In the genomic region with DNA sequence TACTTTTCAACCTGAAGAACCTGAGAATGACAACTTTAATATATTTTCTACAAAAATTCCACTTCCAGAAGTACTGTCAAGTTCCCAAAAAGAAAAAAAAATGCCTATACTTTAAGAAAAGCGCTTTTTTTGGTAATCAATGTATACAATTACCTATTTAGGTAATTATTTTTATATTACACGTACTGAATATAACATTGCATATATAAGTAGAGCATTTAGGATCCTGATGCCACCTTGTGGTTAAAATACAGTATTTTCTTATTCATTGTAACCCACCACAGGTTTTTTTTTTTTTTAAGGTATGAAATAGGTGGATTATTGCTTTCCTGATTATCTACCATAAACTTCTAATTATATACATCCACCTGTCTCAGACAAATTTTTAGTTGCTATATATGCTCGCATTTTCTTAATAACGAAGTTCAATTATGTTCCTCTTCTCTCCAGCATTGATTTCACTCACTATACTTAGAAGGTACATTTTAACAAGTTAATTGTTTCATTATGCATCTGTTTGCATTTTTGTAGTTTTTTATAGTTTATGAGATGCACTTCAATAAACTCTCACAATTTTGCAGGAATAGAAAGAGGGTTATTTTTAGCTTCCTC, we compare ENCODE assay signal across 8 cellular contexts.
A peak's percentile ranks its signal among the peaks of the same experiment; 100 is the strongest.
DNase-seq lines count a peak whose midpoint lies in the region; ATAC-seq and TF ChIP-seq lines count a peak whose summit lies in the region.

No MANE protein-coding gene starts in this region.

- ATAC-seq in HG03378 (IDR thresholded peaks at IDR 0.05; ENCODE audit: unreplicated experiment) (no peak), HG02588 (IDR thresholded peaks at IDR 0.05; ENCODE audit: unreplicated experiment) (no peak)

- CTCF ChIA-PET in HEK293T (lab: Yijun Ruan, JAX) = no interaction called here

- DNase-seq in DMS153 (lab: John Stamatoyannopoulos, UW) = peak; percentile 21
- no peak for DNase-seq in HEK293T (ENCODE audit: extremely low spot score)
- DNase-seq in OCI-M1 (lab: John Stamatoyannopoulos, UW) = peak; percentile 61
- peak; percentile 21 for DNase-seq in fibroblast of gingiva (ENCODE audit: low read depth)
- no peak for DNase-seq in activated naive CD4-positive, alpha-beta T cell (lab: John Stamatoyannopoulos, UW)
- DNase-seq in HuH-7 (ENCODE audit: low spot score) = no peak

- POLR2A ChIA-PET in HEK293T (lab: Yijun Ruan, JAX) = no interaction called here

TF ChIP-seq in HEK293T, 16 proteins besides CTCF, POLR2A, EP300 and RAD21:
- TF ChIP-seq ZNF384 (IDR thresholded peaks at IDR 0.05) = peak; percentile 92
- TF ChIP-seq ELF4 (IDR thresholded peaks at IDR 0.05) = no peak
- TF ChIP-seq, protein P1, sequence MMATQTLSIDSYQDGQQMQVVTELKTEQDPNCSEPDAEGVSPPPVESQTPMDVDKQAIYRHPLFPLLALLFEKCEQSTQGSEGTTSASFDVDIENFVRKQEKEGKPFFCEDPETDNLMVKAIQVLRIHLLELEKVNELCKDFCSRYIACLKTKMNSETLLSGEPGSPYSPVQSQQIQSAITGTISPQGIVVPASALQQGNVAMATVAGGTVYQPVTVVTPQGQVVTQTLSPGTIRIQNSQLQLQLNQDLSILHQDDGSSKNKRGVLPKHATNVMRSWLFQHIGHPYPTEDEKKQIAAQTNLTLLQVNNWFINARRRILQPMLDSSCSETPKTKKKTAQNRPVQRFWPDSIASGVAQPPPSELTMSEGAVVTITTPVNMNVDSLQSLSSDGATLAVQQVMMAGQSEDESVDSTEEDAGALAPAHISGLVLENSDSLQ (IDR thresholded peaks at IDR 0.05) = no peak
- no peak for TF ChIP-seq LEF1 (IDR thresholded peaks at IDR 0.05; ENCODE audit: borderline replicate concordance)
- TF ChIP-seq FOXA1 (IDR thresholded peaks at IDR 0.05) = no peak
- no peak for TF ChIP-seq L3MBTL2 (conservative IDR thresholded peaks at IDR 0.05)

Comparison
In these comparisons a context has a peak if more than half of its experiments do, and no peak if none do; other contexts are left out.
1. DNase-seq: peak in DMS153 (single experiment), OCI-M1 (single experiment) and fibroblast of gingiva (single experiment); none in HEK293T (single experiment), activated naive CD4-positive, alpha-beta T cell (0 of 4) and HuH-7 (single experiment).